In genomic region chr9:86795861-86796497, GRCh38 we compare ENCODE assay signal across 12 cellular contexts.
DNase-seq lines count a peak whose midpoint lies in the region; ATAC-seq and TF ChIP-seq lines count a peak whose summit lies in the region.
"Had no signal": no experiment of that assay in that cellular context is flagged by ENCODE, and none has a peak within 500 bp of the region (broad histone marks: within the 10 kb centered on the region; RNA-seq: fewer than 3 reads in every experiment).

No MANE protein-coding gene starts in this region.

- H3K4me3 ChIP-seq in GM23338 (no peak overlapping the region), subcutaneous abdominal adipose tissue (ENCODE audit: low read depth in 1 of 5, low read length in 5 of 5) (peak overlapping the region; percentile 28 to 74 (median 59)), HAP-1 (no peak overlapping the region)
- H3K4me3 ChIP-seq: dorsolateral prefrontal cortex had no signal

- H3K36me3 ChIP-seq in GM23338 (ENCODE audit: insufficient read depth) (no peaks in the 10 kb centered on the region), subcutaneous abdominal adipose tissue (ENCODE audit: control insufficient read depth in 5 of 5, insufficient read depth in 5 of 5, low read length in 5 of 5) (no peaks in the 10 kb centered on the region), HAP-1 (replicated peaks) (no peaks in the 10 kb centered on the region)

- intact Hi-C loops in natural killer cell (cut with micrococcal nuclease): no loop called here

- TF ChIP-seq CTCF in GM23338 (conservative IDR thresholded peaks at IDR 0.05; ENCODE audit: low read depth in 2 of 2): 0 out of 4 replicates have a peak, but pooled peaks of 1 of the 2 experiments have one; percentile 17
- TF ChIP-seq CTCF in natural killer cell (IDR thresholded peaks at IDR 0.05): no peak

- peak overlapping the region in 1 of 5 donors; percentile 47 for H3K9ac ChIP-seq in subcutaneous abdominal adipose tissue (ENCODE audit: low read length in 5 of 5)

- H3K27me3 ChIP-seq in GM23338 (ENCODE audit: insufficient read depth) (no peaks in the 10 kb centered on the region), subcutaneous abdominal adipose tissue (ENCODE audit: control insufficient read depth in 5 of 5, insufficient read depth in 4 of 5, low read length in 5 of 5) (no peaks in the 10 kb centered on the region), HAP-1 (ENCODE audit: low read depth) (no peaks in the 10 kb centered on the region)

- peaks cover 3% of the 10 kb centered on the region; the same call in 1 of the 2 replicates for H3K9me2 ChIP-seq in GM23338 (ENCODE audit: insufficient read depth)

- H3K27ac ChIP-seq in GM23338 (ENCODE audit: low read depth) (no peak overlapping the region), subcutaneous abdominal adipose tissue (ENCODE audit: low read depth, low read length) (peak overlapping the region; percentile 79)

- no peaks in the 10 kb centered on the region for H4K20me1 ChIP-seq in GM23338 (replicated peaks; ENCODE audit: insufficient read depth)

- DNase-seq in GM23338 (ENCODE audit: low spot score) (peak; percentile 64), dedifferentiated amniotic fluid mesenchymal stem cell (ENCODE audit: extremely low spot score) (peak; percentile 92), left kidney (ENCODE audit: low read depth, low spot score) (peak; percentile 76), UCSD-AML1 (lab: John Stamatoyannopoulos, UW; ENCODE audit: unreplicated experiment) (no peak), HAP-1 (ENCODE audit: low spot score in 2 of 2) (no peak), natural killer cell (no peak)
- no peak for DNase-seq in activated CD4-positive, alpha-beta T cell treated with anti-CD3 and anti-CD28 coated beads, Interleukin-2, amount 50 U/mL, for 4 hours
- DNase-seq: activated T-cell treated with anti-CD3 and anti-CD28 coated beads, Interleukin-2, amount 50 U/mL, for 72 hours; dorsolateral prefrontal cortex; immature natural killer cell; NCI-H2029 treated with DMSO at 0.1 percent for 48 hours had no signal

- H3K9me3 ChIP-seq in subcutaneous abdominal adipose tissue (ENCODE audit: control insufficient read depth in 5 of 5, low read length in 5 of 5): no peaks in the 10 kb centered on the region
- no peaks in the 10 kb centered on the region for H3K9me3 ChIP-seq in HAP-1

- H3K79me2 ChIP-seq in GM23338 (replicated peaks; ENCODE audit: insufficient read depth): no peaks in the 10 kb centered on the region

- H3K4me3 Mint-ChIP-seq in GM23338 (no peak overlapping the region), natural killer cell (no peak overlapping the region)
- H3K4me3 Mint-ChIP-seq: activated T-cell treated with anti-CD3 and anti-CD28 coated beads, Interleukin-2, amount 50 U/mL, for 72 hours; immature natural killer cell had no signal

- H3F3A ChIP-seq in GM23338 (replicated peaks; ENCODE audit: low read depth): no peaks in the 10 kb centered on the region

- in situ Hi-C loops in HAP-1 (cut with MboI; ENCODE audit: low sequenced_read_pairs): no loop called here

- H3K4me2 ChIP-seq in GM23338: peak overlapping the region; percentile 36; the same call in 1 of the 2 replicates

- peak overlapping the region; percentile 21 for H2AFZ ChIP-seq in GM23338

- H3K27me3 Mint-ChIP-seq in GM23338 (ENCODE audit: insufficient read depth, low read depth, poor library complexity) (peaks cover 7% of the 10 kb centered on the region), natural killer cell (ENCODE audit: low read depth in 2 of 2) (peaks cover 4 to 19% of the 10 kb centered on the region in 2 donors)

- no peaks in the 10 kb centered on the region for H3K36me3 Mint-ChIP-seq in GM23338 (ENCODE audit: low read depth)
- no peaks in the 10 kb centered on the region for H3K36me3 Mint-ChIP-seq in natural killer cell
- H3K36me3 Mint-ChIP-seq: immature natural killer cell had no signal

- H3K27ac Mint-ChIP-seq in GM23338: no peak overlapping the region
- H3K27ac Mint-ChIP-seq in natural killer cell: no peak overlapping the region
- H3K27ac Mint-ChIP-seq: activated T-cell treated with anti-CD3 and anti-CD28 coated beads, Interleukin-2, amount 50 U/mL, for 72 hours; immature natural killer cell had no signal

- H3K4me1 ChIP-seq in GM23338 (ENCODE audit: insufficient read depth): peaks cover 23% of the 10 kb centered on the region
- peaks cover 0 to 36% (median 16%) of the 10 kb centered on the region in 5 donors for H3K4me1 ChIP-seq in subcutaneous abdominal adipose tissue (ENCODE audit: control insufficient read depth in 5 of 5, insufficient read depth in 5 of 5, low read length in 5 of 5)
- no peaks in the 10 kb centered on the region for H3K4me1 ChIP-seq in HAP-1

- peak; percentile 86 for ATAC-seq in GM23338
- ATAC-seq in natural killer cell: no peak
- ATAC-seq: activated T-cell treated with anti-CD3 and anti-CD28 coated beads, Interleukin-2, amount 50 U/mL, for 72 hours had no signal

- H3K4me1 Mint-ChIP-seq in GM23338 (peaks cover 30% of the 10 kb centered on the region), natural killer cell (no peaks in the 10 kb centered on the region)
- H3K4me1 Mint-ChIP-seq: immature natural killer cell had no signal

- H3K9me3 Mint-ChIP-seq in GM23338: no peaks in the 10 kb centered on the region
- no peaks in the 10 kb centered on the region for H3K9me3 Mint-ChIP-seq in natural killer cell
- H3K9me3 Mint-ChIP-seq: activated T-cell treated with anti-CD3 and anti-CD28 coated beads, Interleukin-2, amount 50 U/mL, for 72 hours had no signal

TF ChIP-seq in GM23338, 12 proteins besides CTCF, POLR2A, EP300 and RAD21:
- no peak for TF ChIP-seq STAT1 (IDR thresholded peaks at IDR 0.05; ENCODE audit: unreplicated experiment)
- TF ChIP-seq ETS1 (IDR thresholded peaks at IDR 0.05): no peak
- no peak for TF ChIP-seq EZH2 (IDR thresholded peaks at IDR 0.05; ENCODE audit: low read depth, unreplicated experiment)
- no peak for TF ChIP-seq ZNF331 (CRISPR knock-in tag; IDR thresholded peaks at IDR 0.05; ENCODE audit: low read depth)
- no peak for TF ChIP-seq EZH2phosphoT487 (IDR thresholded peaks at IDR 0.05; ENCODE audit: unreplicated experiment)
- TF ChIP-seq REST (IDR thresholded peaks at IDR 0.05; ENCODE audit: unreplicated experiment): no peak
- TF ChIP-seq JUNB (IDR thresholded peaks at IDR 0.05; ENCODE audit: unreplicated experiment): no peak

Comparison
In these comparisons a context has a peak if more than half of its experiments do, and no peak if none do; other contexts are left out.
1. DNase-seq: peak in GM23338 (single experiment), dedifferentiated amniotic fluid mesenchymal stem cell (single experiment) and left kidney (single experiment); none in UCSD-AML1 (single experiment), HAP-1 (0 of 2), activated CD4-positive, alpha-beta T cell treated with anti-CD3 and anti-CD28 coated beads, Interleukin-2, amount 50 U/mL, for 4 hours (0 of 2) and natural killer cell (single experiment).
2. H3K4me3 ChIP-seq: peak in subcutaneous abdominal adipose tissue (5 of 5); none in GM23338 (single experiment) and HAP-1 (single experiment).